Comparison of ENCODE assay signal across 8 cellular contexts in the genomic region with DNA sequence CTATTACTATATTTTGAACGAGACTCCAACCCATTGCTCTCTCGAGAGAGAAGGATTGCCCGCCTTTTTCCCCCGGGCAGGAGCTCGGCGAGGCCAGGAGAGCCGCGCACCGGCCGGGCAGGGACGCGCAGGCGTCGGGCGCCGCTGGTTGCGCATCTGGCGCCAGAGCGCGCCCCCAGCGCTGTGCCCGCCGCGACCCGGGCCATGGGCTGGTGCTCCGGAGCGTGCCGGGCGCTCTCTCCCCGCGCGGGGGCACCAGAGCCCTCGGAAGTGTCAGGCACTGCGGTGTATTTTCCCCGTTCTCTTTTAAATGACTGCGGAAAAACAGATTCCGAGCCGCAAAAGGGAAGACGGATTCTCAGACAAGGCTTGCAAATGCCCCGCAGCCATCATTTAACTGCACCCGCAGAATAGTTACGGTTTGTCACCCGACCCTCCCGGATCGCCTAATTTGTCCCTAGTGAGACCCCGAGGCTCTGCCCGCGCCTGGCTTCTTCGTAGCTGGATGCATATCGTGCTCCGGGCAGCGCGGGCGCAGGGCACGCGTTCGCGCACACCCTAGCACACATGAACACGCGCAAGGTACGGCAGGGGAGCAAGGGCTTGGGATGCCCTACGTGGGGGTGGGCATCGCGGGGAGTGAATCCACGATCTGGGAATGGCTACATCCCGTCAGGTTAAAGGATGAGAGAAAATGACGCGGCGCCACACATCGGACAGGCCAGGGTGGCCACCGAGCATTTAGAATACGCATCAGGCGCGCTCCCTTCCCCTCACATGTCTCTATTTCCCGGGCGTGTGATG. TPM values are rescaled to one million over a fixed set of nuclear protein-coding genes. Genes with fewer than 3 reads are reported as not detected.
A peak's percentile ranks its signal among the peaks of the same experiment; 100 is the strongest.
DNase-seq lines count a peak whose midpoint lies in the region; ATAC-seq and TF ChIP-seq lines count a peak whose summit lies in the region.

No MANE protein-coding gene starts in this region.

- DNase-seq in DMS79 (lab: John Stamatoyannopoulos, UW) (peak; percentile 5), SW 1271 (lab: John Stamatoyannopoulos, UW) (peak; percentile 2 to 34), dermis blood vessel endothelial cell (peak; percentile 67), left lobe of liver (ENCODE audit: low spot score) (no peak), activated gamma-delta T cell treated with Interleukin-2 at 50 U/mL for 16 hours (no peak)
- DNase-seq in stimulated activated CD4-positive, alpha-beta T cell treated with anti-CD3 and anti-CD28 coated beads, Interleukin-4, amount 100 ng/mL, for 1 hour: peak; percentile 32

- no peak for TF ChIP-seq EP300 in Ishikawa (IDR thresholded peaks at IDR 0.05; ENCODE audit: borderline replicate concordance)

- TF ChIP-seq RAD21 in Ishikawa (IDR thresholded peaks at IDR 0.05; ENCODE audit: low read depth): peak; percentile 53

- ATAC-seq in GM21447 (IDR thresholded peaks at IDR 0.05; ENCODE audit: unreplicated experiment) (peak; percentile 53), left lobe of liver (peak; percentile 91)

TF ChIP-seq in Ishikawa, 13 proteins besides CTCF, POLR2A, EP300 and RAD21:
- TF ChIP-seq, protein P1, sequence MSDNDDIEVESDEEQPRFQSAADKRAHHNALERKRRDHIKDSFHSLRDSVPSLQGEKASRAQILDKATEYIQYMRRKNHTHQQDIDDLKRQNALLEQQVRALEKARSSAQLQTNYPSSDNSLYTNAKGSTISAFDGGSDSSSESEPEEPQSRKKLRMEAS (IDR thresholded peaks at IDR 0.05): 0 out of 2 replicates have a peak, but pooled peaks have one; percentile 51
- TF ChIP-seq CEBPB (IDR thresholded peaks at IDR 0.05): no peak

RNA-seq across cellular contexts. Expression of a gene that starts 1.1 kb away (rescaled TPM):
- total RNA-seq in dermis blood vessel endothelial cell (under 0.01 and 0.05 TPM in 2 replicates), left lobe of liver (0.38 TPM)

Comparison
In these comparisons a context has a peak if more than half of its experiments do, and no peak if none do; other contexts are left out.
1. DNase-seq: peak in DMS79 (single experiment), SW 1271 (2 of 2), dermis blood vessel endothelial cell (single experiment) and stimulated activated CD4-positive, alpha-beta T cell treated with anti-CD3 and anti-CD28 coated beads, Interleukin-4, amount 100 ng/mL, for 1 hour (single experiment); none in left lobe of liver (single experiment) and activated gamma-delta T cell treated with Interleukin-2 at 50 U/mL for 16 hours (single experiment).